2 cellular contexts compared by ENCODE assay signal in the genomic region with DNA sequence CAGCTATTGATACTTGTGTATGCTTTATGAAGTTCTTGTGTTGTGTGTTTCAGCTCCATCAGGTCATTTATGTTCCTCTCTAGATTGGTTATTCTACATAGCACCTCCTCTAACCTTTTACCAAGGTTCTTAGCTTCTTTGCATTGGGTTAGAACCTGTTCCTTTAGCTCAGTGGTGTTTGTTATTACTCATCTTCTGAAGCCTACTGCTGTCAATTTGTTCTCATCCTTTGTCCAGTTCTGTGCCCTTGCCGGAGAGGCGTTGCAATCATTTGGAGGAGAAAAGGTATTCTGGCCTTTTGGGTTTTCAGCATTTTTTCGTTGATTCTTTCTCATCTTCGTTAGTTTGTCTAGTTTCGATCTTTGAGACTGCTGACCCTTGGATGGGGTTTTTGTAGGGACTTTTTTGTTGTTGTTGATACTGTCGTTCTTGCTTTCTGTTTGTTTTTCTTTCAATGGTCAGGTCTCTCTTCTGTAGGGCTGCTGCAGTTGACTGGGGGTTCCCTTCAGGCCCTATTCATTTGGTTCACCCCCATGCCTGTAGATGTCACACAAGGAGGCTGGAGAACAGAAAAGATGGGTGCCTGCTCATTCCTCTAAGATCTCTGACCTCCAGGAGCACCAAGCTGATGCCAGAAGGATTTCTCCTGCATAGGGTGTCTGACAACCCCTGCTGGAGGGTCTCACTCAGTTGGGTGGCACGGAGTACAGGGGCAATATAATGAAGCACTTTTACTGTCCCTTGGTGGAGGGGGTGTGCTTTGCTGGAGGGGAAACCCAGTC.
TF ChIP-seq lines count a peak whose summit lies in the region.

No MANE protein-coding gene starts in this region.

TF ChIP-seq in GM12878, 131 proteins besides CTCF, POLR2A, EP300 and RAD21 (continues in another document):
- TF ChIP-seq MYC (IDR thresholded peaks at IDR 0.05; ENCODE audit: insufficient read depth, insufficient read length, insufficient replicate concordance, low read length, severe bottlenecking) (no peak), SMARCA5 (IDR thresholded peaks at IDR 0.05) (no peak; the same call in 1 of the 2 replicates), ATF7 (IDR thresholded peaks at IDR 0.05; ENCODE audit: low read depth) (peak; percentile 39; the same call in 1 of the 2 replicates), FOXM1 (IDR thresholded peaks at IDR 0.05; ENCODE audit: low read depth, low read length) (peak; percentile 31; the same call in 1 of the 2 replicates), PAX8 (IDR thresholded peaks at IDR 0.05) (no peak), RELA (IDR thresholded peaks at IDR 0.05; ENCODE audit: borderline replicate concordance, partially characterized antibody) (peak; percentile 2), ZBED1 (IDR thresholded peaks at IDR 0.05; ENCODE audit: borderline replicate concordance) (no peak), CREB1 (IDR thresholded peaks at IDR 0.05; ENCODE audit: low read depth) (0 out of 2 replicates have a peak, but pooled peaks have one; percentile 6), BCL11A (IDR thresholded peaks at IDR 0.05; ENCODE audit: low read depth, low read length) (0 out of 2 replicates have a peak, but pooled peaks have one; percentile 28), MXI1 (IDR thresholded peaks at IDR 0.05; ENCODE audit: low read depth, low read length) (peak; percentile 51; the same call in 1 of the 2 replicates), SKIL (IDR thresholded peaks at IDR 0.05; ENCODE audit: low read depth, poor library complexity, severe bottlenecking) (peak; percentile 82), ATF2 (IDR thresholded peaks at IDR 0.05; ENCODE audit: low read length) (0 out of 2 replicates have a peak, but pooled peaks have one; percentile 24)
- TF ChIP-seq, protein P1, sequence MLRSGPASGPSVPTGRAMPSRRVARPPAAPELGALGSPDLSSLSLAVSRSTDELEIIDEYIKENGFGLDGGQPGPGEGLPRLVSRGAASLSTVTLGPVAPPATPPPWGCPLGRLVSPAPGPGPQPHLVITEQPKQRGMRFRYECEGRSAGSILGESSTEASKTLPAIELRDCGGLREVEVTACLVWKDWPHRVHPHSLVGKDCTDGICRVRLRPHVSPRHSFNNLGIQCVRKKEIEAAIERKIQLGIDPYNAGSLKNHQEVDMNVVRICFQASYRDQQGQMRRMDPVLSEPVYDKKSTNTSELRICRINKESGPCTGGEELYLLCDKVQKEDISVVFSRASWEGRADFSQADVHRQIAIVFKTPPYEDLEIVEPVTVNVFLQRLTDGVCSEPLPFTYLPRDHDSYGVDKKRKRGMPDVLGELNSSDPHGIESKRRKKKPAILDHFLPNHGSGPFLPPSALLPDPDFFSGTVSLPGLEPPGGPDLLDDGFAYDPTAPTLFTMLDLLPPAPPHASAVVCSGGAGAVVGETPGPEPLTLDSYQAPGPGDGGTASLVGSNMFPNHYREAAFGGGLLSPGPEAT (IDR thresholded peaks at IDR 0.05; ENCODE audit: low read depth): peak; percentile 97
- TF ChIP-seq, protein P2, sequence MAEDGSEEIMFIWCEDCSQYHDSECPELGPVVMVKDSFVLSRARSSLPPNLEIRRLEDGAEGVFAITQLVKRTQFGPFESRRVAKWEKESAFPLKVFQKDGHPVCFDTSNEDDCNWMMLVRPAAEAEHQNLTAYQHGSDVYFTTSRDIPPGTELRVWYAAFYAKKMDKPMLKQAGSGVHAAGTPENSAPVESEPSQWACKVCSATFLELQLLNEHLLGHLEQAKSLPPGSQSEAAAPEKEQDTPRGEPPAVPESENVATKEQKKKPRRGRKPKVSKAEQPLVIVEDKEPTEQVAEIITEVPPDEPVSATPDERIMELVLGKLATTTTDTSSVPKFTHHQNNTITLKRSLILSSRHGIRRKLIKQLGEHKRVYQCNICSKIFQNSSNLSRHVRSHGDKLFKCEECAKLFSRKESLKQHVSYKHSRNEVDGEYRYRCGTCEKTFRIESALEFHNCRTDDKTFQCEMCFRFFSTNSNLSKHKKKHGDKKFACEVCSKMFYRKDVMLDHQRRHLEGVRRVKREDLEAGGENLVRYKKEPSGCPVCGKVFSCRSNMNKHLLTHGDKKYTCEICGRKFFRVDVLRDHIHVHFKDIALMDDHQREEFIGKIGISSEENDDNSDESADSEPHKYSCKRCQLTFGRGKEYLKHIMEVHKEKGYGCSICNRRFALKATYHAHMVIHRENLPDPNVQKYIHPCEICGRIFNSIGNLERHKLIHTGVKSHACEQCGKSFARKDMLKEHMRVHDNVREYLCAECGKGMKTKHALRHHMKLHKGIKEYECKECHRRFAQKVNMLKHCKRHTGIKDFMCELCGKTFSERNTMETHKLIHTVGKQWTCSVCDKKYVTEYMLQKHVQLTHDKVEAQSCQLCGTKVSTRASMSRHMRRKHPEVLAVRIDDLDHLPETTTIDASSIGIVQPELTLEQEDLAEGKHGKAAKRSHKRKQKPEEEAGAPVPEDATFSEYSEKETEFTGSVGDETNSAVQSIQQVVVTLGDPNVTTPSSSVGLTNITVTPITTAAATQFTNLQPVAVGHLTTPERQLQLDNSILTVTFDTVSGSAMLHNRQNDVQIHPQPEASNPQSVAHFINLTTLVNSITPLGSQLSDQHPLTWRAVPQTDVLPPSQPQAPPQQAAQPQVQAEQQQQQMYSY (CRISPR knock-in tag; IDR thresholded peaks at IDR 0.05): no peak

TF ChIP-seq in GM23338, 12 proteins besides CTCF, POLR2A, EP300 and RAD21:
- no peak for TF ChIP-seq CREB1 (CRISPR knock-in tag; IDR thresholded peaks at IDR 0.05; ENCODE audit: low read depth)
- TF ChIP-seq, protein P3, sequence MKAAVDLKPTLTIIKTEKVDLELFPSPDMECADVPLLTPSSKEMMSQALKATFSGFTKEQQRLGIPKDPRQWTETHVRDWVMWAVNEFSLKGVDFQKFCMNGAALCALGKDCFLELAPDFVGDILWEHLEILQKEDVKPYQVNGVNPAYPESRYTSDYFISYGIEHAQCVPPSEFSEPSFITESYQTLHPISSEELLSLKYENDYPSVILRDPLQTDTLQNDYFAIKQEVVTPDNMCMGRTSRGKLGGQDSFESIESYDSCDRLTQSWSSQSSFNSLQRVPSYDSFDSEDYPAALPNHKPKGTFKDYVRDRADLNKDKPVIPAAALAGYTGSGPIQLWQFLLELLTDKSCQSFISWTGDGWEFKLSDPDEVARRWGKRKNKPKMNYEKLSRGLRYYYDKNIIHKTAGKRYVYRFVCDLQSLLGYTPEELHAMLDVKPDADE (IDR thresholded peaks at IDR 0.05): no peak
- no peak for TF ChIP-seq POLR2AphosphoS5 (IDR thresholded peaks at IDR 0.05; ENCODE audit: low read depth)
- TF ChIP-seq ZNF331 (CRISPR knock-in tag; IDR thresholded peaks at IDR 0.05; ENCODE audit: low read depth): no peak
- TF ChIP-seq REST (IDR thresholded peaks at IDR 0.05; ENCODE audit: unreplicated experiment): no peak
- no peak for TF ChIP-seq EZH2phosphoT487 (IDR thresholded peaks at IDR 0.05; ENCODE audit: unreplicated experiment)
- TF ChIP-seq NANOG (IDR thresholded peaks at IDR 0.05; ENCODE audit: borderline replicate concordance): no peak
- no peak for TF ChIP-seq JUNB (IDR thresholded peaks at IDR 0.05; ENCODE audit: unreplicated experiment)
- TF ChIP-seq, protein P4, sequence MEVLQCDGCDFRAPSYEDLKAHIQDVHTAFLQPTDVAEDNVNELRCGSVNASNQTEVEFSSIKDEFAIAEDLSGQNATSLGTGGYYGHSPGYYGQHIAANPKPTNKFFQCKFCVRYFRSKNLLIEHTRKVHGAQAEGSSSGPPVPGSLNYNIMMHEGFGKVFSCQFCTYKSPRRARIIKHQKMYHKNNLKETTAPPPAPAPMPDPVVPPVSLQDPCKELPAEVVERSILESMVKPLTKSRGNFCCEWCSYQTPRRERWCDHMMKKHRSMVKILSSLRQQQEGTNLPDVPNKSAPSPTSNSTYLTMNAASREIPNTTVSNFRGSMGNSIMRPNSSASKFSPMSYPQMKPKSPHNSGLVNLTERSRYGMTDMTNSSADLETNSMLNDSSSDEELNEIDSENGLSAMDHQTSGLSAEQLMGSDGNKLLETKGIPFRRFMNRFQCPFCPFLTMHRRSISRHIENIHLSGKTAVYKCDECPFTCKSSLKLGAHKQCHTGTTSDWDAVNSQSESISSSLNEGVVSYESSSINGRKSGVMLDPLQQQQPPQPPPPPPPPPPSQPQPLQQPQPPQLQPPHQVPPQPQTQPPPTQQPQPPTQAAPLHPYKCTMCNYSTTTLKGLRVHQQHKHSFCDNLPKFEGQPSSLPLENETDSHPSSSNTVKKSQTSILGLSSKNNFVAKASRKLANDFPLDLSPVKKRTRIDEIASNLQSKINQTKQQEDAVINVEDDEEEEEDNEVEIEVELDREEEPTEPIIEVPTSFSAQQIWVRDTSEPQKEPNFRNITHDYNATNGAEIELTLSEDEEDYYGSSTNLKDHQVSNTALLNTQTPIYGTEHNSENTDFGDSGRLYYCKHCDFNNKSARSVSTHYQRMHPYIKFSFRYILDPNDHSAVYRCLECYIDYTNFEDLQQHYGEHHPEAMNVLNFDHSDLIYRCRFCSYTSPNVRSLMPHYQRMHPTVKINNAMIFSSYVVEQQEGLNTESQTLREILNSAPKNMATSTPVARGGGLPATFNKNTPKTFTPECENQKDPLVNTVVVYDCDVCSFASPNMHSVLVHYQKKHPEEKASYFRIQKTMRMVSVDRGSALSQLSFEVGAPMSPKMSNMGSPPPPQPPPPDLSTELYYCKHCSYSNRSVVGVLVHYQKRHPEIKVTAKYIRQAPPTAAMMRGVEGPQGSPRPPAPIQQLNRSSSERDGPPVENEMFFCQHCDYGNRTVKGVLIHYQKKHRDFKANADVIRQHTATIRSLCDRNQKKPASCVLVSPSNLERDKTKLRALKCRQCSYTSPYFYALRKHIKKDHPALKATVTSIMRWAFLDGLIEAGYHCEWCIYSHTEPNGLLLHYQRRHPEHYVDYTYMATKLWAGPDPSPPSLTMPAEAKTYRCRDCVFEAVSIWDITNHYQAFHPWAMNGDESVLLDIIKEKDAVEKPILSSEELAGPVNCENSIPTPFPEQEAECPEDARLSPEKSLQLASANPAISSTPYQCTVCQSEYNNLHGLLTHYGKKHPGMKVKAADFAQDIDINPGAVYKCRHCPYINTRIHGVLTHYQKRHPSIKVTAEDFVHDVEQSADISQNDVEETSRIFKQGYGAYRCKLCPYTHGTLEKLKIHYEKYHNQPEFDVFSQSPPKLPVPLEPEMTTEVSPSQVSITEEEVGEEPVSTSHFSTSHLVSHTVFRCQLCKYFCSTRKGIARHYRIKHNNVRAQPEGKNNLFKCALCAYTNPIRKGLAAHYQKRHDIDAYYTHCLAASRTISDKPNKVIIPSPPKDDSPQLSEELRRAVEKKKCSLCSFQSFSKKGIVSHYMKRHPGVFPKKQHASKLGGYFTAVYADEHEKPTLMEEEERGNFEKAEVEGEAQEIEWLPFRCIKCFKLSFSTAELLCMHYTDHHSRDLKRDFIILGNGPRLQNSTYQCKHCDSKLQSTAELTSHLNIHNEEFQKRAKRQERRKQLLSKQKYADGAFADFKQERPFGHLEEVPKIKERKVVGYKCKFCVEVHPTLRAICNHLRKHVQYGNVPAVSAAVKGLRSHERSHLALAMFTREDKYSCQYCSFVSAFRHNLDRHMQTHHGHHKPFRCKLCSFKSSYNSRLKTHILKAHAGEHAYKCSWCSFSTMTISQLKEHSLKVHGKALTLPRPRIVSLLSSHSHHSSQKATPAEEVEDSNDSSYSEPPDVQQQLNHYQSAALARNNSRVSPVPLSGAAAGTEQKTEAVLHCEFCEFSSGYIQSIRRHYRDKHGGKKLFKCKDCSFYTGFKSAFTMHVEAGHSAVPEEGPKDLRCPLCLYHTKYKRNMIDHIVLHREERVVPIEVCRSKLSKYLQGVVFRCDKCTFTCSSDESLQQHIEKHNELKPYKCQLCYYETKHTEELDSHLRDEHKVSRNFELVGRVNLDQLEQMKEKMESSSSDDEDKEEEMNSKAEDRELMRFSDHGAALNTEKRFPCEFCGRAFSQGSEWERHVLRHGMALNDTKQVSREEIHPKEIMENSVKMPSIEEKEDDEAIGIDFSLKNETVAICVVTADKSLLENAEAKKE (CRISPR knock-in tag; IDR thresholded peaks at IDR 0.05): no peak
- TF ChIP-seq ZNF114 (CRISPR knock-in tag; IDR thresholded peaks at IDR 0.05): no peak
- no peak for TF ChIP-seq EZH2 (IDR thresholded peaks at IDR 0.05; ENCODE audit: low read depth, unreplicated experiment)
- no peak for TF ChIP-seq STAT1 (IDR thresholded peaks at IDR 0.05; ENCODE audit: unreplicated experiment)
